In genomic region chr2:108267117-108267516, GRCh38 we compare ENCODE assay signal across 12 cellular contexts. TPM values are rescaled to one million over a fixed set of nuclear protein-coding genes. Genes with fewer than 3 reads are reported as not detected.
DNase-seq lines count a peak whose midpoint lies in the region; ATAC-seq, FAIRE-seq and TF ChIP-seq lines count a peak whose summit lies in the region.
"Had no signal": no experiment of that assay in that cellular context is flagged by ENCODE, and none has a peak within 500 bp of the region (broad histone marks: within the 10 kb centered on the region; RNA-seq: fewer than 3 reads in every experiment).

No MANE protein-coding gene starts in this region.

- no peaks in the 10 kb centered on the region for H3K9me3 ChIP-seq in BE2C
- H3K9me3 ChIP-seq: heart left ventricle had no signal

- no peak overlapping the region for H3K4me3 ChIP-seq in BE2C (ENCODE audit: low read depth, low read length)
- H3K4me3 ChIP-seq: heart left ventricle had no signal

- no peaks in the 10 kb centered on the region for H3K9me3 Mint-ChIP-seq in nephron
- H3K9me3 Mint-ChIP-seq: natural killer cell had no signal

- no peaks in the 10 kb centered on the region for H3K36me3 ChIP-seq in BE2C
- H3K36me3 ChIP-seq: heart left ventricle had no signal

- H3K27ac Mint-ChIP-seq in nephron: peak overlapping the region; percentile 33 to 58 (median 40)
- H3K27ac Mint-ChIP-seq: natural killer cell had no signal

- peaks cover 12% of the 10 kb centered on the region for H3K27me3 Mint-ChIP-seq in nephron (ENCODE audit: low read depth)

- H3K4me1 Mint-ChIP-seq in nephron: peaks cover 34% of the 10 kb centered on the region
- H3K4me1 Mint-ChIP-seq: natural killer cell had no signal

- no peak overlapping the region for H3K4me3 Mint-ChIP-seq in nephron
- H3K4me3 Mint-ChIP-seq: natural killer cell had no signal

- no peaks in the 10 kb centered on the region for H3K36me3 Mint-ChIP-seq in nephron (ENCODE audit: low read depth)
- H3K36me3 Mint-ChIP-seq: natural killer cell had no signal

- DNase-seq in AG09319 (ENCODE audit: extremely low read depth, low read depth) (peak; percentile 18), NCI-H226 (peak; percentile 71), GM13976 (ENCODE audit: low spot score) (no peak), BE2C (no peak)
- DNase-seq: activated CD8-positive, alpha-beta memory T cell treated with anti-CD3 and anti-CD28 coated beads for 24 hours; heart left ventricle; natural killer cell had no signal

- FAIRE-seq in endometrium (lab: Jason Lieb, UNC): peak; percentile 90
- FAIRE-seq: GM18507 had no signal

- no peaks in the 10 kb centered on the region for H3K27me3 ChIP-seq in BE2C
- H3K27me3 ChIP-seq: heart left ventricle had no signal

- ATAC-seq in HG03159 (IDR thresholded peaks at IDR 0.05; ENCODE audit: unreplicated experiment): no peak
- ATAC-seq in HG03521 (IDR thresholded peaks at IDR 0.05; ENCODE audit: unreplicated experiment): no peak
- ATAC-seq: heart left ventricle, natural killer cell had no signal

- no peak for TF ChIP-seq CTCF in AG09319 (IDR thresholded peaks at IDR 0.05; ENCODE audit: low read depth, low read length)
- no peak for TF ChIP-seq CTCF in nephron (IDR thresholded peaks at IDR 0.05; ENCODE audit: unreplicated experiment in 3 of 3)
- no peak for TF ChIP-seq CTCF in GM13976 (IDR thresholded peaks at IDR 0.05; ENCODE audit: borderline replicate concordance, control extremely low read depth, extremely low read depth, insufficient read depth, missing control alignments)
- no peak for TF ChIP-seq CTCF in BE2C (IDR thresholded peaks at IDR 0.05; ENCODE audit: low read depth, low read length)

- no peaks in the 10 kb centered on the region for H3K4me1 ChIP-seq in BE2C

- in situ Hi-C loops in GM13976 (cut with MboI; ENCODE audit: low sequenced_read_pairs, unreplicated experiment): no loop called here

RNA-seq across cellular contexts. Expression of gene SULT1C2, which starts 21.6 kb away (rescaled TPM):
- polyA plus RNA-seq in BE2C (2012; ENCODE audit: insufficient read depth, insufficient read length, low read depth): not detected

RNA-seq across cellular contexts. Expression of gene SULT1C3, which starts 27.3 kb away (rescaled TPM):
- not detected for polyA plus RNA-seq in BE2C (2012; ENCODE audit: insufficient read depth, insufficient read length, low read depth)
- polyA plus RNA-seq: heart left ventricle had no signal

Comparison
In these comparisons a context has a peak if more than half of its experiments do, and no peak if none do; other contexts are left out.
1. DNase-seq: peak in AG09319 (single experiment) and NCI-H226 (single experiment); none in GM13976 (single experiment) and BE2C (single experiment).